8 cellular contexts compared by ENCODE assay signal in genomic region chr15:91055548-91056331, GRCh38. TPM values are rescaled to one million over a fixed set of nuclear protein-coding genes. Genes with fewer than 3 reads are reported as not detected.
DNase-seq lines count a peak whose midpoint lies in the region; ATAC-seq and TF ChIP-seq lines count a peak whose summit lies in the region.

No MANE protein-coding gene starts in this region.

- no peak overlapping the region for H3K4me3 ChIP-seq in endodermal cell (ENCODE audit: low read length)
- H3K4me3 ChIP-seq in thoracic aorta = no peak overlapping the region

- no peak overlapping the region for H3K9ac ChIP-seq in endodermal cell (ENCODE audit: extremely low read depth, low read length, poor library complexity, severe bottlenecking)

- peaks cover 57% of the 10 kb centered on the region for H3K27me3 ChIP-seq in endodermal cell (ENCODE audit: control insufficient read depth, insufficient read depth, low read length, poor library complexity, severe bottlenecking)
- H3K27me3 ChIP-seq in thoracic aorta (replicated peaks; ENCODE audit: insufficient read depth) = no peaks in the 10 kb centered on the region

- H3K36me3 ChIP-seq in endodermal cell (ENCODE audit: control insufficient read depth, insufficient read depth, low read length) (no peaks in the 10 kb centered on the region), thoracic aorta (no peaks in the 10 kb centered on the region)

- DNase-seq in DMS 273 treated with DMSO at 0.1 percent for 48 hours (lab: John Stamatoyannopoulos, UW) (peak; percentile 43), HCEC 1CT (peak; percentile 59), NCI-H2196 treated with DMSO at 0.1 percent for 48 hours (lab: John Stamatoyannopoulos, UW; ENCODE audit: unreplicated experiment) (peak; percentile 19), activated B cell treated with CpG ODN at 0.5 μM for 24 hours (no peak), endodermal cell (peak; percentile 91), lung microvascular endothelial cell (ENCODE audit: low read depth in 2 of 2) (peak; percentile 64 to 65), thoracic aorta (ENCODE audit: low spot score) (no peak)

- POLR2A ChIA-PET in activated B cell treated with CpG ODN at 0.5 μM for 24 hours (lab: Charles Lee) = no interaction called here

- H3K27ac Mint-ChIP-seq in activated B cell treated with CpG ODN at 0.5 μM for 24 hours (no peak overlapping the region), endodermal cell (no peak overlapping the region)

- ATAC-seq in activated B cell treated with CpG ODN at 0.5 μM for 24 hours (ENCODE audit: low read depth) = peak; percentile 31
- ATAC-seq in thoracic aorta (ENCODE audit: insufficient number of reproducible peaks, low FRiP score, low read depth) = no peak
- ATAC-seq in HG03039 (IDR thresholded peaks at IDR 0.05; ENCODE audit: unreplicated experiment) = no peak

- H3K9me3 ChIP-seq in endodermal cell (ENCODE audit: control insufficient read depth, low read length) (no peaks in the 10 kb centered on the region), thoracic aorta (no peaks in the 10 kb centered on the region)

- H3K27me3 Mint-ChIP-seq in activated B cell treated with CpG ODN at 0.5 μM for 24 hours (peaks cover 47% of the 10 kb centered on the region), endodermal cell (ENCODE audit: insufficient read depth) (peaks cover 55% of the 10 kb centered on the region)

- H3K4me1 ChIP-seq in endodermal cell (ENCODE audit: control insufficient read depth, insufficient read depth, low read length) (no peaks in the 10 kb centered on the region), thoracic aorta (ENCODE audit: control insufficient read depth in 1 of 2, low read depth in 2 of 2) (no peaks in the 10 kb centered on the region)

- WGBS in endodermal cell (ENCODE audit: insufficient coverage in 1 of 2, insufficient read length in 1 of 2), 2 experiments = 36 to 37% methylated on average over 10 to 11 of the region's 11 CpGs

- CTCF ChIA-PET in activated B cell treated with CpG ODN at 0.5 μM for 24 hours (lab: Charles Lee) = interaction anchor here (0.6 to 2.7 kb wide), 6 partner anchors 11 to 217 kb away, joined by 3 to 37 read pairs (median 3); partner anchors contain the start of gene HDDC3

- H3K27ac ChIP-seq in endodermal cell (ENCODE audit: low read depth, low read length) (no peak overlapping the region), thoracic aorta (no peak overlapping the region)

- H3K36me3 Mint-ChIP-seq in activated B cell treated with CpG ODN at 0.5 μM for 24 hours (ENCODE audit: low read depth) = no peaks in the 10 kb centered on the region
- no peaks in the 10 kb centered on the region for H3K36me3 Mint-ChIP-seq in endodermal cell (ENCODE audit: low read depth)

- H3K4me3 Mint-ChIP-seq in activated B cell treated with CpG ODN at 0.5 μM for 24 hours = no peak overlapping the region
- H3K4me3 Mint-ChIP-seq in endodermal cell = no peak overlapping the region

- TF ChIP-seq CTCF in activated B cell treated with CpG ODN at 0.5 μM for 24 hours (IDR thresholded peaks at IDR 0.05) (no peak), endodermal cell (conservative IDR thresholded peaks at IDR 0.05) (peak; percentile 87), thoracic aorta (IDR thresholded peaks at IDR 0.05) (peak; percentile 58)

- intact Hi-C loops in activated B cell treated with CpG ODN at 0.5 μM for 24 hours (cut with micrococcal nuclease) = loop anchor here (1.0 kb wide), 2 partner anchors 169 to 217 kb away; no protein-coding TSS in a partner anchor

- H3K4me1 Mint-ChIP-seq in activated B cell treated with CpG ODN at 0.5 μM for 24 hours (no peaks in the 10 kb centered on the region), endodermal cell (no peaks in the 10 kb centered on the region)

- H3K9me3 Mint-ChIP-seq in activated B cell treated with CpG ODN at 0.5 μM for 24 hours (no peaks in the 10 kb centered on the region), endodermal cell (peaks cover 2% of the 10 kb centered on the region)

RNA-seq across cellular contexts. Expression of gene VPS33B, which starts 33.3 kb away (rescaled TPM):
- total RNA-seq in activated B cell treated with CpG ODN at 0.5 μM for 24 hours = 27.3 and 33.4 TPM in 2 replicates
- total RNA-seq in endodermal cell = 10 to 100 TPM; 22.4 to 25.0 TPM
- polyA plus RNA-seq in endodermal cell (2013, experiment 1 of 2) = 22.3 TPM
- polyA plus RNA-seq in endodermal cell (2013, experiment 2 of 2) = 16.8 TPM
- total RNA-seq in lung microvascular endothelial cell = 8.7 and 10.5 TPM in 2 replicates
- 10 to 100 TPM in 1 of 2 donors, 1 to 10 TPM in 1; 7.3 to 12.2 TPM for total RNA-seq in thoracic aorta

RNA-seq across cellular contexts. Expression of gene SV2B, which starts 44.3 kb away (rescaled TPM):
- total RNA-seq in activated B cell treated with CpG ODN at 0.5 μM for 24 hours (not detected in 2 replicates), endodermal cell (1 to 10 TPM; 6.5 to 8.8 TPM), lung microvascular endothelial cell (0.22 and 0.40 TPM in 2 replicates), thoracic aorta (1 to 10 TPM in 1 of 2 donors, not detected in 1; 2.6 TPM)
- 0.18 TPM for polyA plus RNA-seq in endodermal cell (2013, experiment 1 of 2)
- 0.17 TPM for polyA plus RNA-seq in endodermal cell (2013, experiment 2 of 2)

Comparison
In these comparisons a context has a peak if more than half of its experiments do, and no peak if none do; other contexts are left out.
1. DNase-seq: peak in DMS 273 treated with DMSO at 0.1 percent for 48 hours (single experiment), HCEC 1CT (single experiment), NCI-H2196 treated with DMSO at 0.1 percent for 48 hours (single experiment), endodermal cell (single experiment) and lung microvascular endothelial cell (2 of 2); none in activated B cell treated with CpG ODN at 0.5 μM for 24 hours (single experiment) and thoracic aorta (single experiment).